ENCODE assay signal across 14 cellular contexts in the genomic region with DNA sequence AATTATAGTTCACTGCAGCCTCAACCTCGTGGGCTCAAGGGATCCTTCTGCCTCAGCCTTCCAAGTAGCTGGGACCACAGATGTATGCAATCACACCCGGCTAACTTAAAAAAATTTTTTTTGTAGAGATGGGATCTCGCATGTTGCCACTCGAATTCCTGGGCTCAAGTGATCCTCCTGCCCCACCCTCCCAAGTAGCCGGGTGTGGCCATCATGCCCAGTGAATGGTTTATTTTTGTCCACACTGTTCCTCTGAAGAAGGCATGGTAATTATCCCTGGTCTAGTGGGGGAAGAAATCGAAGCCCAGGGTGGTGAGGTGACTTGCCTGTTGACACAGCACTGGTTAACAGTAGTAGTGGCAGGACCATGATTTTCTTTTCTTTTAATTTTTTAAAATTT. TPM values are rescaled to one million over a fixed set of nuclear protein-coding genes. Genes with fewer than 3 reads are reported as not detected.
A peak's percentile ranks its signal among the peaks of the same experiment; 100 is the strongest.
DNase-seq lines count a peak whose midpoint lies in the region; ATAC-seq and TF ChIP-seq lines count a peak whose summit lies in the region.
"Had no signal": no experiment of that assay in that cellular context is flagged by ENCODE, and none has a peak within 500 bp of the region (broad histone marks: within the 10 kb centered on the region; RNA-seq: fewer than 3 reads in every experiment).

No MANE protein-coding gene starts in this region.

- peaks cover 25% of the 10 kb centered on the region for H3K36me3 Mint-ChIP-seq in T-helper 1 cell treated with Interleukin-12 subunit alpha and Interleukin-12 subunit beta and Interleukin-4 antibody, amounts not matched to agents 30 μg/mL and 1 μg/mL, for 36 hours (ENCODE audit: low read depth)
- H3K36me3 Mint-ChIP-seq in activated naive CD8-positive, alpha-beta T cell treated with anti-CD3 and anti-CD28 coated beads for 36 hours = peaks cover 11% of the 10 kb centered on the region
- H3K36me3 Mint-ChIP-seq in nephron (ENCODE audit: low read depth) = peaks cover 8% of the 10 kb centered on the region

- H2AFZ ChIP-seq in KMS-11 (ENCODE audit: low read depth) = no peak overlapping the region

- no peak overlapping the region for H3K27ac ChIP-seq in KMS-11
- H3K27ac ChIP-seq: esophagus squamous epithelium had no signal

- peaks cover 30% of the 10 kb centered on the region for H3K4me1 ChIP-seq in KMS-11 (ENCODE audit: low read depth, poor library complexity, severe bottlenecking)

- H3K4me1 Mint-ChIP-seq in T-helper 1 cell treated with Interleukin-12 subunit alpha and Interleukin-12 subunit beta and Interleukin-4 antibody, amounts not matched to agents 30 μg/mL and 1 μg/mL, for 36 hours (ENCODE audit: low read depth) = peaks cover 18% of the 10 kb centered on the region
- H3K4me1 Mint-ChIP-seq in activated naive CD8-positive, alpha-beta T cell treated with anti-CD3 and anti-CD28 coated beads for 36 hours = peaks cover 24% of the 10 kb centered on the region
- H3K4me1 Mint-ChIP-seq in nephron = peaks cover 13% of the 10 kb centered on the region

- peak overlapping the region; percentile 89 for H3K4me3 Mint-ChIP-seq in T-helper 1 cell treated with Interleukin-12 subunit alpha and Interleukin-12 subunit beta and Interleukin-4 antibody, amounts not matched to agents 30 μg/mL and 1 μg/mL, for 36 hours
- H3K4me3 Mint-ChIP-seq in activated naive CD8-positive, alpha-beta T cell treated with anti-CD3 and anti-CD28 coated beads for 36 hours = peak overlapping the region; percentile 88
- peak overlapping the region; percentile 91 to 95 (median 93) for H3K4me3 Mint-ChIP-seq in nephron

- no peak overlapping the region for H3K9ac ChIP-seq in KMS-11

- TF ChIP-seq CTCF in KMS-11 (conservative IDR thresholded peaks at IDR 0.05; ENCODE audit: low read depth, low read length) = no peak
- TF ChIP-seq CTCF in nephron (IDR thresholded peaks at IDR 0.05; ENCODE audit: unreplicated experiment in 3 of 3) = no peak

- no peak overlapping the region for H3K27ac Mint-ChIP-seq in T-helper 1 cell treated with Interleukin-12 subunit alpha and Interleukin-12 subunit beta and Interleukin-4 antibody, amounts not matched to agents 30 μg/mL and 1 μg/mL, for 36 hours
- no peak overlapping the region for H3K27ac Mint-ChIP-seq in activated naive CD8-positive, alpha-beta T cell treated with anti-CD3 and anti-CD28 coated beads for 36 hours
- peak overlapping the region in 1 of 3 experiments; percentile 62 for H3K27ac Mint-ChIP-seq in nephron

- H4K20me1 ChIP-seq in KMS-11 (ENCODE audit: insufficient read depth) = no peaks in the 10 kb centered on the region

- no peak overlapping the region for H3K4me3 ChIP-seq in KMS-11 (IDR thresholded peaks at IDR 0.05; ENCODE audit: insufficient read depth, low read depth, low read length)
- H3K4me3 ChIP-seq: mucosa of descending colon had no signal

- no peak for ATAC-seq in HG03571 (IDR thresholded peaks at IDR 0.05; ENCODE audit: unreplicated experiment)
- ATAC-seq: mucosa of descending colon had no signal

- no peak for DNase-seq in T-helper 1 cell
- DNase-seq in activated naive CD8-positive, alpha-beta T cell treated with anti-CD3 and anti-CD28 coated beads for 36 hours = no peak
- no peak for DNase-seq in NCI-H1092 (lab: John Stamatoyannopoulos, UW)
- no peak for DNase-seq in NCI-H2171 treated with DMSO at 0.1 percent for 48 hours (lab: John Stamatoyannopoulos, UW)
- DNase-seq: esophagus squamous epithelium, KG1, mucosa of descending colon, small intestine, upper lobe of left lung had no signal

- H3K4me2 ChIP-seq in KMS-11 = peak overlapping the region; percentile 88; the same call in 1 of the 2 replicates

- H3K27me3 ChIP-seq in KMS-11 (ENCODE audit: insufficient read depth, low read depth) = no peaks in the 10 kb centered on the region
- H3K27me3 ChIP-seq: esophagus squamous epithelium, upper lobe of left lung had no signal

- no peaks in the 10 kb centered on the region for H3K36me3 ChIP-seq in KMS-11 (ENCODE audit: insufficient read depth)

- H3K9me3 Mint-ChIP-seq in T-helper 1 cell treated with Interleukin-12 subunit alpha and Interleukin-12 subunit beta and Interleukin-4 antibody, amounts not matched to agents 30 μg/mL and 1 μg/mL, for 36 hours = no peaks in the 10 kb centered on the region
- H3K9me3 Mint-ChIP-seq in activated naive CD8-positive, alpha-beta T cell treated with anti-CD3 and anti-CD28 coated beads for 36 hours = no peaks in the 10 kb centered on the region
- H3K9me3 Mint-ChIP-seq in nephron = no peaks in the 10 kb centered on the region

- peaks cover 4% of the 10 kb centered on the region for H3K27me3 Mint-ChIP-seq in T-helper 1 cell treated with Interleukin-12 subunit alpha and Interleukin-12 subunit beta and Interleukin-4 antibody, amounts not matched to agents 30 μg/mL and 1 μg/mL, for 36 hours (ENCODE audit: low read depth)
- no peaks in the 10 kb centered on the region for H3K27me3 Mint-ChIP-seq in activated naive CD8-positive, alpha-beta T cell treated with anti-CD3 and anti-CD28 coated beads for 36 hours
- H3K27me3 Mint-ChIP-seq in nephron (ENCODE audit: low read depth) = peaks cover 3% of the 10 kb centered on the region

- H3K79me2 ChIP-seq in KMS-11 (ENCODE audit: insufficient read depth, low read depth) = peaks cover 13% of the 10 kb centered on the region

RNA-seq across cellular contexts. Expression of gene SAC3D1, which starts 1.9 kb away (rescaled TPM):
- 10 to 100 TPM; 16.2 to 17.3 TPM for total RNA-seq in activated naive CD8-positive, alpha-beta T cell treated with anti-CD3 and anti-CD28 coated beads for 36 hours

RNA-seq across cellular contexts. Expression of gene NAALADL1, which starts 15.5 kb away (rescaled TPM):
- 10 to 100 TPM in 1 of 2 experiments, 1 to 10 TPM in 1; 9.8 to 10.3 TPM for total RNA-seq in activated naive CD8-positive, alpha-beta T cell treated with anti-CD3 and anti-CD28 coated beads for 36 hours
- total RNA-seq: A172 had no signal

RNA-seq across cellular contexts. Expression of gene SNX15, which starts 15.7 kb away (rescaled TPM):
- total RNA-seq in activated naive CD8-positive, alpha-beta T cell treated with anti-CD3 and anti-CD28 coated beads for 36 hours = 1 to 10 TPM; 7.3 to 9.0 TPM

RNA-seq across cellular contexts. Expression of gene ARL2, which starts 28.9 kb away (rescaled TPM):
- 100 to 1,000 TPM; 114 TPM for total RNA-seq in activated naive CD8-positive, alpha-beta T cell treated with anti-CD3 and anti-CD28 coated beads for 36 hours

RNA-seq across cellular contexts. Expression of gene CDCA5, which starts 40.9 kb away (rescaled TPM):
- 100 to 1,000 TPM; 130 to 134 TPM for total RNA-seq in activated naive CD8-positive, alpha-beta T cell treated with anti-CD3 and anti-CD28 coated beads for 36 hours
